In the genomic region with DNA sequence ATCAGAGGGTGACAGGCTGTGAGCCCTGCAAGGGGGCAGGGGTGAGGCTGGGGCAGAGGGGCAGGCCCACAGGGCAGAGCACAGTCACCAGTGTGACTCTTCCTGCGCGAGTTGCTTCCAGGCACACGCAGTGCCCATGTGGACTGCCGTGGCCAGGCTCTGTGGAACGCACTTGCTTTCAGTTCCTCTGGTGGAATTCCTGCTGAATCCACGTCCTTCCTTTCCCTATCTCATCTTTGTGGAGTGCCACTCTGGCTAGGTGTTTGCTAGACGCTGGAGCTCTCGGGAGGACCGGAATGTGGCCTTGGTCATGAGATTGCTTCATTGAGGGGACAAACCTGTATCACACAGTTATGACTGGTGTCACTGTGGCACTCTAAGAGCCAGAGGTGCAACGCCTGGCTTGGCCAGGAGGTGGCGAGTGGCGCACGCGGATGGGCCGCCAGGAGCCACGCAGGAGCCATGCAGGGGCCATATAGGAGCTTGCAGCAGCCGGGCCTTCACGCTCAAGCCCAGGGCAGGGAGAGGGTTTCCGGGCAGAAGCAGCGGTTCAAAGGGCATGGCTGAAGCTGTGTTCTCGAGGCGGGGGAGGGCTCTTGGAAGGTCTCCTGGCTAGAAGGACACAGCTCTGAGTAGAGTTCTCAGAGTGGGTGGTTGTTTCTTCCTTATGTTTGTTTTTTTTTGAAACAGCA, we compare ENCODE assay signal across 8 cellular contexts. TPM values are rescaled to one million over a fixed set of nuclear protein-coding genes. Genes with fewer than 3 reads are reported as not detected.
DNase-seq lines count a peak whose midpoint lies in the region; ATAC-seq and TF ChIP-seq lines count a peak whose summit lies in the region.

No MANE protein-coding gene starts in this region.

- H3K27me3 ChIP-seq in RWPE2 (ENCODE audit: insufficient read depth, poor library complexity, severe bottlenecking) (no peaks in the 10 kb centered on the region), foreskin keratinocyte (no peaks in the 10 kb centered on the region), suprapubic skin (no peaks in the 10 kb centered on the region)

- ATAC-seq in RWPE2 (ENCODE audit: low read depth) (peak; percentile 56; the same call in 2 of the 3 replicates), foreskin keratinocyte (peak; percentile 73), GM18858 (IDR thresholded peaks at IDR 0.05; ENCODE audit: unreplicated experiment) (no peak)

- DNase-seq in DMS 273 (lab: John Stamatoyannopoulos, UW; ENCODE audit: unreplicated experiment): peak; percentile 90
- peak in 68 of 76 experiments; percentile 6 to 85 (median 58) for DNase-seq in HUDEP-2 (lab: John Stamatoyannopoulos, UW; ENCODE audit: unreplicated experiment in 76 of 76)
- DNase-seq in RWPE2 (ENCODE audit: low spot score): no peak
- peak; percentile 37 for DNase-seq in activated gamma-delta T cell (lab: John Stamatoyannopoulos, UW)
- peak in 1 of 2 donors; percentile 22 for DNase-seq in foreskin keratinocyte
- DNase-seq in occipital lobe (lab: John Stamatoyannopoulos, UW): peak; percentile 56
- peak in 1 of 2 donors; percentile 65 for DNase-seq in suprapubic skin (ENCODE audit: low spot score in 2 of 2)

- H3K9me3 ChIP-seq in RWPE2 (ENCODE audit: severe bottlenecking) (no peaks in the 10 kb centered on the region), suprapubic skin (no peaks in the 10 kb centered on the region)

- H3K36me3 ChIP-seq in RWPE2 (ENCODE audit: low read depth) (peaks cover 35% of the 10 kb centered on the region), suprapubic skin (peaks cover 64% of the 10 kb centered on the region)

- no peaks in the 10 kb centered on the region for H3K4me1 ChIP-seq in RWPE2 (ENCODE audit: insufficient read depth, poor library complexity, severe bottlenecking)
- H3K4me1 ChIP-seq in foreskin keratinocyte: no peaks in the 10 kb centered on the region
- peaks cover 16% of the 10 kb centered on the region for H3K4me1 ChIP-seq in suprapubic skin

- no peak overlapping the region for H3K27ac ChIP-seq in RWPE2 (ENCODE audit: poor library complexity, severe bottlenecking)
- no peak overlapping the region for H3K27ac ChIP-seq in foreskin keratinocyte
- H3K27ac ChIP-seq in suprapubic skin: no peak overlapping the region

- TF ChIP-seq EP300 in suprapubic skin (IDR thresholded peaks at IDR 0.05): no peak

- 52% methylated on average over 16 of the region's 22 CpGs for WGBS in suprapubic skin

- TF ChIP-seq CTCF in RWPE2 (IDR thresholded peaks at IDR 0.05; ENCODE audit: poor library complexity, severe bottlenecking) (peak; percentile 75), foreskin keratinocyte (conservative IDR thresholded peaks at IDR 0.05) (peak; percentile 88), suprapubic skin (IDR thresholded peaks at IDR 0.05) (peak; percentile 55 to 93)

- H3K4me3 ChIP-seq in RWPE2 (ENCODE audit: severe bottlenecking) (no peak overlapping the region), suprapubic skin (no peak overlapping the region)

- TF ChIP-seq POLR2A in suprapubic skin (IDR thresholded peaks at IDR 0.05): no peak

RNA-seq across cellular contexts. Expression of gene TBC1D22A, which starts 36.1 kb away (rescaled TPM):
- total RNA-seq in foreskin keratinocyte: 17.5 and 18.7 TPM in 2 replicates
- 21.9 and 23.4 TPM in 2 replicates for polyA plus RNA-seq in foreskin keratinocyte
- 4.5 TPM for total RNA-seq in occipital lobe
- total RNA-seq in suprapubic skin: 10 to 100 TPM; 24.8 to 43.2 (median 35.4) TPM
